24 cellular contexts compared by ENCODE assay signal in the genomic region with DNA sequence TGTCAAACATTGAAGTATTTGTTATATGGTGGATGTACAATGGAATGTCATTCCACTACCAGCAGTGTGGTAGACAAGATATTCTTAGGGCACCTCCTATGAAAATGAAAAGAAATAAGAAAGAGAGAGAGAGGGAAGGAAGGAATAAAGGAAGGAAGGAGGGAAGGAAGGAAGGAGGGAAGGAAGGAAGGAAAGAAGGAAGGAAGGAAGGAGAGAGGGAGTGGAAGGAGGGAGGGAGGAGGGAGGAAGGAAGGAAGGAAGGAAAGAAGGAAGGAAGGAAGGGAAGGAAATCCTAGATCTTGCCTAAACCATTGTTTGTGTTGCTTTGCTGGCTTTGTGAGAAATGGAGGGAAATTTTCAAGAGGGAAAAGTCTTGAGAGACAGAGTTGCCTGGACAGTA. TPM values are rescaled to one million over a fixed set of nuclear protein-coding genes. Genes with fewer than 3 reads are reported as not detected.
"Had no signal": no experiment of that assay in that cellular context is flagged by ENCODE, and none has a peak within 500 bp of the region (broad histone marks: within the 10 kb centered on the region; RNA-seq: fewer than 3 reads in every experiment).

No MANE protein-coding gene starts in this region.

- H3K27me3 ChIP-seq: colonic mucosa, left lung had no signal

- ATAC-seq: esophagus mucosa; gastrocnemius medialis; heart right ventricle; left cardiac atrium; left lung; left ventricle myocardium superior; lower lobe of right lung; mucosa of descending colon; naive thymus-derived CD8-positive, alpha-beta T cell had no signal

- H3K4me3 ChIP-seq: colonic mucosa, esophagus squamous epithelium, gastrocnemius medialis, heart right ventricle, left lung, lower lobe of right lung, mucosa of descending colon had no signal

- H3K9me3 ChIP-seq: colonic mucosa, gastrocnemius medialis, lower lobe of right lung, mucosa of descending colon had no signal

- DNase-seq: colonic mucosa; cortex of kidney; effector memory CD4-positive, alpha-beta T cell; erythroblast; esophagus squamous epithelium; foreskin fibroblast; foreskin melanocyte; gastrocnemius medialis; glutamatergic neuron; head of caudate nucleus; heart right ventricle; hippocampal formation; left cardiac atrium; left lung; left ventricle myocardium superior; lower lobe of right lung; mesenchymal stem cell; mucosa of descending colon; naive B cell; naive thymus-derived CD8-positive, alpha-beta T cell had no signal

- FAIRE-seq: islet of Langerhans, keratinocyte had no signal

- H3K27ac ChIP-seq: colonic mucosa, epithelial cell of prostate, esophagus squamous epithelium, gastrocnemius medialis, heart right ventricle, left lung, lower lobe of right lung had no signal

- H3K36me3 ChIP-seq: colonic mucosa, esophagus squamous epithelium, gastrocnemius medialis, heart right ventricle, left lung, lower lobe of right lung had no signal

- H3K4me1 ChIP-seq: colonic mucosa, esophagus squamous epithelium, gastrocnemius medialis, heart right ventricle, left lung, lower lobe of right lung had no signal

RNA-seq across cellular contexts. Expression of gene TCF7L1, which starts 50.1 kb away (rescaled TPM):
- total RNA-seq: naive thymus-derived CD8-positive, alpha-beta T cell had no signal
